Comparison of ENCODE assay signal across 1 cellular context in the genomic region with DNA sequence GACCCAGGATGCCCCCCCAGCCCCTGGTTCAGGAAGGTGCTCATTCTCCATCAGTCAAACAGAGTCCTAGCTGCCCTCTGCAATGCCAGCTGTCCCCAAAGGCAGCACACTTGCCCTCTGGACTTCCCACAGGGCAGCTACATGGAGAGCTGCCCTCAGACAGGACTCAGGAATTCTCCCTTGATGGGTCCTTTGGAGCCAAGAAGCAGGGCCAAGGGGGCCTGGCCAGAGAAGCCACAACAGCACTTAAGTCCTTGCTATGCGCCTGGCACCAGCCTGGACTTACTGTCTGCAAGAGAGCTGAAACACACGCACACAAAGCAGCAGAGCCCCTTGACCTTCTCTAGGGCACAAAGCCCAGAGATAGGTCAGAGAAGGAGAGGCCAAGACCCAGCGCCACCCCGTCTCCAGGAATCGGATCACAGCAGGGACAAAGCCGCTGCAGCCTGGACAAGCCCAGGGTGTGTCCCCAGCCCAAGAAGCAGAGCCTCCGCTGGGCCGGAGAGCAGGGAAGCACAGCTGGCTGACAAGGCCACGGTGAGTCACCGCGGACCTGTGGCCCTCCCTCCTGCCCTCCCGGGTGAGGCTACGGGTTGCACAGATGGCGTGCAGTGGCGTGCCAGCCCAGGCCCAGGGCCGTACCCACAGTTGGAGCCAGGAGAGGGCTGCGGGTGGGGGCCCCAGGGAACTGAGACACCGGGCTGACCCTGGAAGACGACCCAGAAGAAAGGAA.
TF ChIP-seq lines count a peak whose summit lies in the region.

No MANE protein-coding gene starts in this region.

TF ChIP-seq in HepG2, 621 proteins besides CTCF, POLR2A, EP300 and RAD21 (continued from another document):
- TF ChIP-seq, protein P1, sequence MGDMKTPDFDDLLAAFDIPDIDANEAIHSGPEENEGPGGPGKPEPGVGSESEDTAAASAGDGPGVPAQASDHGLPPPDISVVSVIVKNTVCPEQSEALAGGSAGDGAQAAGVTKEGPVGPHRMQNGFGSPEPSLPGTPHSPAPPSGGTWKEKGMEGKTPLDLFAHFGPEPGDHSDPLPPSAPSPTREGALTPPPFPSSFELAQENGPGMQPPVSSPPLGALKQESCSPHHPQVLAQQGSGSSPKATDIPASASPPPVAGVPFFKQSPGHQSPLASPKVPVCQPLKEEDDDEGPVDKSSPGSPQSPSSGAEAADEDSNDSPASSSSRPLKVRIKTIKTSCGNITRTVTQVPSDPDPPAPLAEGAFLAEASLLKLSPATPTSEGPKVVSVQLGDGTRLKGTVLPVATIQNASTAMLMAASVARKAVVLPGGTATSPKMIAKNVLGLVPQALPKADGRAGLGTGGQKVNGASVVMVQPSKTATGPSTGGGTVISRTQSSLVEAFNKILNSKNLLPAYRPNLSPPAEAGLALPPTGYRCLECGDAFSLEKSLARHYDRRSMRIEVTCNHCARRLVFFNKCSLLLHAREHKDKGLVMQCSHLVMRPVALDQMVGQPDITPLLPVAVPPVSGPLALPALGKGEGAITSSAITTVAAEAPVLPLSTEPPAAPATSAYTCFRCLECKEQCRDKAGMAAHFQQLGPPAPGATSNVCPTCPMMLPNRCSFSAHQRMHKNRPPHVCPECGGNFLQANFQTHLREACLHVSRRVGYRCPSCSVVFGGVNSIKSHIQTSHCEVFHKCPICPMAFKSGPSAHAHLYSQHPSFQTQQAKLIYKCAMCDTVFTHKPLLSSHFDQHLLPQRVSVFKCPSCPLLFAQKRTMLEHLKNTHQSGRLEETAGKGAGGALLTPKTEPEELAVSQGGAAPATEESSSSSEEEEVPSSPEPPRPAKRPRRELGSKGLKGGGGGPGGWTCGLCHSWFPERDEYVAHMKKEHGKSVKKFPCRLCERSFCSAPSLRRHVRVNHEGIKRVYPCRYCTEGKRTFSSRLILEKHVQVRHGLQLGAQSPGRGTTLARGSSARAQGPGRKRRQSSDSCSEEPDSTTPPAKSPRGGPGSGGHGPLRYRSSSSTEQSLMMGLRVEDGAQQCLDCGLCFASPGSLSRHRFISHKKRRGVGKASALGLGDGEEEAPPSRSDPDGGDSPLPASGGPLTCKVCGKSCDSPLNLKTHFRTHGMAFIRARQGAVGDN (CRISPR knock-in tag; IDR thresholded peaks at IDR 0.05) = peak; percentile 48; the same call in 1 of the 2 replicates
- no peak for TF ChIP-seq TAF1 (CRISPR knock-in tag; IDR thresholded peaks at IDR 0.05)
- TF ChIP-seq ZNF598 (CRISPR knock-in tag; IDR thresholded peaks at IDR 0.05; ENCODE audit: borderline replicate concordance) = 0 out of 2 replicates have a peak, but pooled peaks have one; percentile 43
- no peak for TF ChIP-seq ZNF562 (CRISPR knock-in tag; IDR thresholded peaks at IDR 0.05; ENCODE audit: borderline replicate concordance)
- TF ChIP-seq KDM2A (CRISPR knock-in tag; IDR thresholded peaks at IDR 0.05; ENCODE audit: borderline replicate concordance, low read depth) = peak; percentile 31; the same call in 1 of the 2 replicates
- TF ChIP-seq ZNF766 (CRISPR knock-in tag; IDR thresholded peaks at IDR 0.05; ENCODE audit: borderline replicate concordance) = no peak
- TF ChIP-seq SAP130 (CRISPR knock-in tag; IDR thresholded peaks at IDR 0.05; ENCODE audit: low read depth) = peak; percentile 55
- no peak for TF ChIP-seq PAWR (CRISPR knock-in tag; IDR thresholded peaks at IDR 0.05; ENCODE audit: borderline replicate concordance)
- TF ChIP-seq ZNF446 (CRISPR knock-in tag; IDR thresholded peaks at IDR 0.05) = 0 out of 2 replicates have a peak, but pooled peaks have one; percentile 25
- TF ChIP-seq ZNF160 (CRISPR knock-in tag; IDR thresholded peaks at IDR 0.05) = no peak
- 0 out of 2 replicates have a peak, but pooled peaks have one; percentile 5 for TF ChIP-seq FOXO1 (CRISPR knock-in tag; IDR thresholded peaks at IDR 0.05)
- TF ChIP-seq ZNF235 (CRISPR knock-in tag; IDR thresholded peaks at IDR 0.05; ENCODE audit: borderline replicate concordance) = 0 out of 2 replicates have a peak, but pooled peaks have one; percentile 20
- TF ChIP-seq REPIN1 (CRISPR knock-in tag; IDR thresholded peaks at IDR 0.05; ENCODE audit: borderline replicate concordance, low read depth) = no peak
- TF ChIP-seq ZNF572 (CRISPR knock-in tag; IDR thresholded peaks at IDR 0.05) = 0 out of 2 replicates have a peak, but pooled peaks have one; percentile 22
- TF ChIP-seq ELF1 (CRISPR knock-in tag; IDR thresholded peaks at IDR 0.05) = no peak
- TF ChIP-seq SPEN (CRISPR knock-in tag; IDR thresholded peaks at IDR 0.05; ENCODE audit: low read depth) = 0 out of 2 replicates have a peak, but pooled peaks have one; percentile 24
- TF ChIP-seq ZFX (CRISPR knock-in tag; IDR thresholded peaks at IDR 0.05; ENCODE audit: low read depth) = peak; percentile 26; the same call in 1 of the 2 replicates
- peak; percentile 84; the same call in 1 of the 2 replicates for TF ChIP-seq HNRNPL (IDR thresholded peaks at IDR 0.05; ENCODE audit: low read depth, low read length)
- TF ChIP-seq, protein P2, sequence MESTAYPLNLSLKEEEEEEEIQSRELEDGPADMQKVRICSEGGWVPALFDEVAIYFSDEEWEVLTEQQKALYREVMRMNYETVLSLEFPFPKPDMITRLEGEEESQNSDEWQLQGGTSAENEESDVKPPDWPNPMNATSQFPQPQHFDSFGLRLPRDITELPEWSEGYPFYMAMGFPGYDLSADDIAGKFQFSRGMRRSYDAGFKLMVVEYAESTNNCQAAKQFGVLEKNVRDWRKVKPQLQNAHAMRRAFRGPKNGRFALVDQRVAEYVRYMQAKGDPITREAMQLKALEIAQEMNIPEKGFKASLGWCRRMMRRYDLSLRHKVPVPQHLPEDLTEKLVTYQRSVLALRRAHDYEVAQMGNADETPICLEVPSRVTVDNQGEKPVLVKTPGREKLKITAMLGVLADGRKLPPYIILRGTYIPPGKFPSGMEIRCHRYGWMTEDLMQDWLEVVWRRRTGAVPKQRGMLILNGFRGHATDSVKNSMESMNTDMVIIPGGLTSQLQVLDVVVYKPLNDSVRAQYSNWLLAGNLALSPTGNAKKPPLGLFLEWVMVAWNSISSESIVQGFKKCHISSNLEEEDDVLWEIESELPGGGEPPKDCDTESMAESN (CRISPR knock-in tag; conservative IDR thresholded peaks at IDR 0.05) = no peak
- peak; percentile 1 for TF ChIP-seq YY1 (IDR thresholded peaks at IDR 0.05; ENCODE audit: insufficient read depth, insufficient replicate concordance, low read depth, low read length)
